Comparison of ENCODE assay signal across 7 cellular contexts in genomic region chr20:14062171-14062570, GRCh38.
"Had no signal": no experiment of that assay in that cellular context is flagged by ENCODE, and none has a peak within 500 bp of the region (broad histone marks: within the 10 kb centered on the region; RNA-seq: fewer than 3 reads in every experiment).

No MANE protein-coding gene starts in this region.

- DNase-seq: H9, HCEC 1CT, IMR-90, KG1 had no signal

- H3K4me3 ChIP-seq: GM23338, K562 had no signal

- ATAC-seq: GM23338, HepG2, K562 had no signal

- H3K4me2 ChIP-seq: GM23338 had no signal

- H2AFZ ChIP-seq: GM23338 had no signal
